In the genomic region with DNA sequence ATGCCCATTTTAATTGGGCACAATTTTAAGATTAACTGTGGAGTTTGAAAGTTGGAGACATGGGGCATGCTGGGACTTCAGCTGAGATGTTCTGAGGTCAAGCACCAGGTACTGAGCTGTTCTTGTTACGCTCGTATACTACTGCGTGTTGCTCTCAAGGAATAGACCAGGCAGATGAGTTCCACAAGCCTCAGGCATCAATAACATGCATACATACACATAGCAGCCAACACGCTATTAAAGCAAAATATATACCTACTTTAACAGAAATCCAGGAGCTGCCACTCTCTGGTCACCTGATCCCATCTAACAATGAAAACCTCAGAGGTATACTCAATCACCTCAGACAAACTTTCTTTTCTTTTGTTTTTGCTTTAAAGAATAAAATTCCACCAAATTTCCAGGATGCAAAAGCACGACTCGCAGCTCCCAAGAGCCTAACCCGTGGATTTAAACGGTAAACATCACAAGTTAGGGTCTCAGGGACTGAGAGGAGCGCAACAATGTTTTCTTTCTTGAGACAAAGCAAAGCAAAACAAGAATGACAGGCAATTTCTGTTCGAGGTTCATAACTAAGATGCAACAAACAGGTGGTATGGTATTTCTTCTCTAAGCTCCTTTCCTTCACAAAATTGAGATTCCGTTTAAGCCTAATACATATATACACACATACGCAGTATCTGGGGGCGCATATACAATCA, we compare ENCODE assay signal across 10 cellular contexts. TPM values are rescaled to one million over a fixed set of nuclear protein-coding genes. Genes with fewer than 3 reads are reported as not detected.
DNase-seq lines count a peak whose midpoint lies in the region; ATAC-seq, FAIRE-seq and TF ChIP-seq lines count a peak whose summit lies in the region.
"Had no signal": no experiment of that assay in that cellular context is flagged by ENCODE, and none has a peak within 500 bp of the region (broad histone marks: within the 10 kb centered on the region; RNA-seq: fewer than 3 reads in every experiment).

No MANE protein-coding gene starts in this region.

- no peak overlapping the region for H3K27ac ChIP-seq in H1 (ENCODE audit: low read depth, low read length)
- peak overlapping the region; percentile 93 to 94 (median 94) for H3K27ac ChIP-seq in thyroid gland

- no peak for TF ChIP-seq EP300 in H1 (IDR thresholded peaks at IDR 0.05; ENCODE audit: borderline replicate concordance in 1 of 2, low read depth in 2 of 2, low read length in 2 of 2)

- no peak overlapping the region for H4K8ac ChIP-seq in H1 (ENCODE audit: extremely low read depth, insufficient read depth, low read length)

- peak overlapping the region in 1 of 2 donors; percentile 50 for H3K4me3 Mint-ChIP-seq in stimulated activated naive CD8-positive, alpha-beta T cell treated with anti-CD3 and anti-CD28 coated beads, Interleukin-15, amount 100 ng/mL, for 72 hours

- H3K4me2 ChIP-seq in H1 (ENCODE audit: insufficient read depth in 1 of 2, low read depth in 2 of 2, low read length in 2 of 2), result peak overlapping the region; percentile 72 to 84

- no peak overlapping the region for H3K27ac Mint-ChIP-seq in stimulated activated naive CD8-positive, alpha-beta T cell treated with anti-CD3 and anti-CD28 coated beads, Interleukin-15, amount 100 ng/mL, for 72 hours

- H3K4me1 ChIP-seq in H1 (replicated peaks in 1 of 4; ENCODE audit: control insufficient read depth in 3 of 4, insufficient read depth in 4 of 4, low read length in 3 of 4) (peaks cover 2 to 13% (median 4%) of the 10 kb centered on the region in 4 experiments; a peak in 6 of 7 replicates), thyroid gland (peaks cover 0 to 5% of the 10 kb centered on the region in 2 donors)

- H2BK12ac ChIP-seq in H1 (ENCODE audit: low read depth, low read length), result 0 out of 2 replicates have a peak overlapping the region, but pooled peaks have one; percentile 4

- H3K4me3 ChIP-seq in H1 (ENCODE audit: extremely low read depth in 1 of 4, insufficient read depth in 2 of 4, low read depth in 3 of 4, low read length in 4 of 4) (peak overlapping the region; percentile 28 to 58 (median 36); a peak in 4 of 8 replicates), thyroid gland (replicated peaks in 1 of 3) (peak overlapping the region in 2 of 3 donors; percentile 47)

- no peak overlapping the region for H2BK5ac ChIP-seq in H1 (ENCODE audit: low read depth, low read length)

- no peak for FAIRE-seq in H1 (lab: Jason Lieb, UNC)

- DNase-seq in NCI-H1092 (lab: John Stamatoyannopoulos, UW) (peak; percentile 26), H1 (ENCODE audit: low read depth in 1 of 2, low spot score in 2 of 2) (no peak), medulla oblongata (ENCODE audit: extremely low spot score) (peak; percentile 68), thyroid gland (peak; percentile 39 to 43), NCI-H524 treated with DMSO at 0.1 percent for 48 hours (lab: John Stamatoyannopoulos, UW) (no peak)
- DNase-seq in stimulated activated naive CD8-positive, alpha-beta T cell treated with anti-CD3 and anti-CD28 coated beads, Interleukin-15, amount 100 ng/mL, for 72 hours, result no peak
- DNase-seq in stimulated activated CD8-positive, alpha-beta memory T cell treated with anti-CD3 and anti-CD28 coated beads, Interleukin-4, amount 100 ng/mL, for 48 hours, result no peak
- DNase-seq: activated CD4-positive, alpha-beta T cell treated with anti-CD3 and anti-CD28 coated beads for 4 hours; effector CD4-positive, alpha-beta T cell had no signal

- no peak overlapping the region for H2BK120ac ChIP-seq in H1 (replicated peaks; ENCODE audit: low read depth, low read length)

- no peaks in the 10 kb centered on the region for H3K79me2 ChIP-seq in H1 (ENCODE audit: control insufficient read depth in 1 of 2, insufficient read depth in 2 of 2, low read length in 2 of 2)

- H3K23ac ChIP-seq in H1 (ENCODE audit: insufficient read length), result no peak overlapping the region

- no peak overlapping the region for H2AK5ac ChIP-seq in H1 (ENCODE audit: low read depth, low read length)

- H3K14ac ChIP-seq in H1 (ENCODE audit: insufficient read length), result no peak overlapping the region

- H3K27me3 ChIP-seq in H1 (replicated peaks in 1 of 4; ENCODE audit: control insufficient read depth in 3 of 4, extremely low read depth in 1 of 4, insufficient read depth in 3 of 4, low read length in 3 of 4), result peaks cover 0 to 15% (median 12%) of the 10 kb centered on the region in 4 experiments; a peak in 6 of 7 replicates
- H3K27me3 ChIP-seq in thyroid gland, result no peaks in the 10 kb centered on the region

- no peaks in the 10 kb centered on the region for H3K9me3 Mint-ChIP-seq in stimulated activated naive CD8-positive, alpha-beta T cell treated with anti-CD3 and anti-CD28 coated beads, Interleukin-15, amount 100 ng/mL, for 72 hours

- no peak overlapping the region for H2AFZ ChIP-seq in H1 (ENCODE audit: low read length)

- no peaks in the 10 kb centered on the region for H3K36me3 ChIP-seq in H1 (ENCODE audit: control insufficient read depth in 2 of 4, insufficient read depth in 4 of 4, low read length in 3 of 4)
- no peaks in the 10 kb centered on the region for H3K36me3 ChIP-seq in thyroid gland

- no peak overlapping the region for H3K4ac ChIP-seq in H1 (replicated peaks; ENCODE audit: insufficient read length, low read depth, low read length)

- no peak overlapping the region for H4K91ac ChIP-seq in H1 (replicated peaks; ENCODE audit: insufficient read length, low read length)

- no peak overlapping the region; the same call in 1 of the 2 replicates for H2BK20ac ChIP-seq in H1 (ENCODE audit: low read length)

- no peak overlapping the region for H3K9ac ChIP-seq in H1 (replicated peaks in 1 of 4; ENCODE audit: extremely low read depth in 1 of 4, low read depth in 3 of 4, low read length in 3 of 4)

- no peak for ATAC-seq in stimulated activated naive CD8-positive, alpha-beta T cell treated with anti-CD3 and anti-CD28 coated beads, Interleukin-15, amount 100 ng/mL, for 72 hours
- no peak for ATAC-seq in HG03439 (IDR thresholded peaks at IDR 0.05; ENCODE audit: unreplicated experiment)

- no peaks in the 10 kb centered on the region for H4K20me1 ChIP-seq in H1 (replicated peaks in 1 of 2; ENCODE audit: control insufficient read depth in 1 of 2, insufficient read depth in 2 of 2, low read length in 2 of 2)

- TF ChIP-seq POLR2A in H1 (IDR thresholded peaks at IDR 0.05; ENCODE audit: control extremely low read depth in 1 of 2, low read depth in 2 of 2, low read length in 2 of 2) (no peak), thyroid gland (IDR thresholded peaks at IDR 0.05) (peak in 1 of 2 donors; percentile 65)

- intact Hi-C loops in thyroid gland (cut with DNase I), result loop anchor here (5.0 kb wide), 2 partner anchors 108 to 442 kb away; no protein-coding TSS in a partner anchor

- no peak overlapping the region for H3K56ac ChIP-seq in H1 (replicated peaks; ENCODE audit: insufficient read length, low read depth, low read length)

- H3K23me2 ChIP-seq in H1 (ENCODE audit: low read depth, low read length), result no peaks in the 10 kb centered on the region; the same call in 1 of the 2 replicates

- H3K18ac ChIP-seq in H1 (ENCODE audit: extremely low read depth, low read length), result no peak overlapping the region

- CTCF ChIA-PET in H1 (lab: Charles Lee; ENCODE audit: partially characterized antibody), result interaction anchor here (0.7 to 4.4 kb wide), 10 partner anchors 8 to 444 kb away, joined by 3 to 75 read pairs (median 3); a partner anchor contains a TSS

- H3K4me1 Mint-ChIP-seq in stimulated activated naive CD8-positive, alpha-beta T cell treated with anti-CD3 and anti-CD28 coated beads, Interleukin-15, amount 100 ng/mL, for 72 hours, result peaks cover 13% of the 10 kb centered on the region

- no peak for TF ChIP-seq CTCF in H1 (IDR thresholded peaks at IDR 0.05; ENCODE audit: control extremely low read depth in 1 of 3, insufficient read depth in 1 of 3, low read depth in 1 of 3, low read length in 3 of 3)
- TF ChIP-seq CTCF in thyroid gland (IDR thresholded peaks at IDR 0.05), result no peak

- peaks cover 23% of the 10 kb centered on the region for H3K27me3 Mint-ChIP-seq in stimulated activated naive CD8-positive, alpha-beta T cell treated with anti-CD3 and anti-CD28 coated beads, Interleukin-15, amount 100 ng/mL, for 72 hours

- no peak overlapping the region for H2BK15ac ChIP-seq in H1 (ENCODE audit: low read length)

- POLR2A ChIA-PET in H1 (lab: Charles Lee; ENCODE audit: partially characterized antibody), result no interaction called here

- no peaks in the 10 kb centered on the region for H3K9me3 ChIP-seq in H1 (ENCODE audit: insufficient read depth in 2 of 2, low read depth in 1 of 2, low read length in 1 of 2)
- H3K9me3 ChIP-seq in thyroid gland, result no peaks in the 10 kb centered on the region

- 65% methylated on average over 13 of the region's 13 CpGs; no CpG with 5 or more reads in 1 of the 2 experiments for WGBS in H1 (ENCODE audit: extremely low coverage in 1 of 2, insufficient coverage in 1 of 2, insufficient read length in 1 of 2, insufficient replicate concordance in 2 of 2, low coverage in 1 of 2, low lambda C conversion rate in 2 of 2, missing lambda C conversion rate in 1 of 2), 2 experiments
- 12 to 24% methylated on average over 13 of the region's 13 CpGs for WGBS in thyroid gland, 2 donors

- H4K5ac ChIP-seq in H1 (ENCODE audit: insufficient read length, low read depth, low read length), result no peak overlapping the region

- no peaks in the 10 kb centered on the region for H3K79me1 ChIP-seq in H1 (ENCODE audit: low read depth, low read length)

- no peak for TF ChIP-seq RAD21 in H1 (IDR thresholded peaks at IDR 0.05 in 1 of 2, conservative IDR thresholded peaks at IDR 0.05 in 1 of 2; ENCODE audit: low read depth in 2 of 2, low read length in 2 of 2)

TF ChIP-seq in H1, 55 proteins besides CTCF, POLR2A, EP300 and RAD21 (continues in another document):
- no peak for TF ChIP-seq BRCA1 (IDR thresholded peaks at IDR 0.05; ENCODE audit: low read depth, low read length)
- no peak for TF ChIP-seq JUND (IDR thresholded peaks at IDR 0.05; ENCODE audit: low read length)
- TF ChIP-seq SP4 (IDR thresholded peaks at IDR 0.05; ENCODE audit: low read length), result no peak
- no peak for TF ChIP-seq TCF12 (IDR thresholded peaks at IDR 0.05; ENCODE audit: low read depth, low read length)
- TF ChIP-seq SUZ12 (IDR thresholded peaks at IDR 0.05; ENCODE audit: low read length), result no peak
- TF ChIP-seq, protein P1, sequence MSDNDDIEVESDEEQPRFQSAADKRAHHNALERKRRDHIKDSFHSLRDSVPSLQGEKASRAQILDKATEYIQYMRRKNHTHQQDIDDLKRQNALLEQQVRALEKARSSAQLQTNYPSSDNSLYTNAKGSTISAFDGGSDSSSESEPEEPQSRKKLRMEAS (IDR thresholded peaks at IDR 0.05), result no peak

RNA-seq across cellular contexts. Expression of a gene that starts 16.5 kb away (rescaled TPM):
- total RNA-seq in H1 (2021; fragmentation: NEBNext Ultra II Directional; extraction: Animal tissue kit (Norgen Biotek cat#: 25700)), result not detected in 2 replicates
- not detected in 2 replicates for polyA plus RNA-seq in H1 (2011; rRNA removed)
- not detected for polyA plus RNA-seq in H1 (2011; cell fraction: cytosol; rRNA removed)
- polyA plus RNA-seq in H1 (2011; cell fraction: nucleus; rRNA removed), result not detected
- polyA plus RNA-seq in H1 (2012, experiment 1 of 2), result not detected in 4 replicates
- polyA plus RNA-seq in H1 (2012, experiment 2 of 2), result not detected
- polyA plus RNA-seq in H1 (2013, experiment 1 of 2), result not detected
- not detected for polyA plus RNA-seq in H1 (2013, experiment 2 of 2)
- polyA minus RNA-seq in H1 (2011; rRNA and poly(A)+ RNA removed), result 0.29 TPM in 1 of 2 replicates, not detected in the other
- not detected for polyA minus RNA-seq in H1 (2011; cell fraction: cytosol; rRNA and poly(A)+ RNA removed)
- not detected for polyA minus RNA-seq in H1 (2011; cell fraction: nucleus; rRNA and poly(A)+ RNA removed)
- total RNA-seq in thyroid gland, result 10 to 100 TPM in 1 of 4 donors, 1 to 10 TPM in 3; 4.8 to 11.5 (median 7.4) TPM

Comparison
In these comparisons a context has a peak if more than half of its experiments do, and no peak if none do; other contexts are left out.
1. DNase-seq: peak in NCI-H1092 (single experiment), medulla oblongata (single experiment) and thyroid gland (2 of 2); none in H1 (0 of 2), stimulated activated naive CD8-positive, alpha-beta T cell treated with anti-CD3 and anti-CD28 coated beads, Interleukin-15, amount 100 ng/mL, for 72 hours (0 of 2), NCI-H524 treated with DMSO at 0.1 percent for 48 hours (single experiment) and stimulated activated CD8-positive, alpha-beta memory T cell treated with anti-CD3 and anti-CD28 coated beads, Interleukin-4, amount 100 ng/mL, for 48 hours (single experiment).